In genomic region chr14:52552063-52552988, GRCh38 we compare ENCODE assay signal across 1 cellular context.
TF ChIP-seq lines count a peak whose summit lies in the region.

Gene GPR137C (plus strand): TSS chr14:52552836. CDS start chr14:52553148, 312 bp downstream.
Gene TXNDC16 (minus strand): TSS chr14:52552505. CDS start chr14:52543557, 8,948 bp downstream.

TF ChIP-seq in GM12878, 131 proteins besides CTCF, POLR2A, EP300 and RAD21 (continued from another document and continues in another):
- TF ChIP-seq ZBTB33 (IDR thresholded peaks at IDR 0.05): no peak
- TF ChIP-seq FOS (IDR thresholded peaks at IDR 0.05; ENCODE audit: borderline replicate concordance, extremely low read depth, insufficient read length): peak; percentile 81
- TF ChIP-seq NBN (IDR thresholded peaks at IDR 0.05): 0 out of 2 replicates have a peak, but pooled peaks have one; percentile 29
- peak; percentile 87 for TF ChIP-seq MEF2B (IDR thresholded peaks at IDR 0.05; ENCODE audit: partially characterized antibody, poor library complexity, severe bottlenecking)
- TF ChIP-seq BHLHE40 (IDR thresholded peaks at IDR 0.05; ENCODE audit: borderline replicate concordance in 1 of 2, low read depth in 2 of 2, low read length in 1 of 2): peak; percentile 82 to 88
- TF ChIP-seq E2F8 (IDR thresholded peaks at IDR 0.05; ENCODE audit: low read depth, partially characterized antibody): peak; percentile 71
- peak; percentile 48; the same call in 1 of the 2 replicates for TF ChIP-seq TAF1 (IDR thresholded peaks at IDR 0.05; ENCODE audit: borderline replicate concordance, low read depth, low read length)
- TF ChIP-seq SREBF2 (IDR thresholded peaks at IDR 0.05; ENCODE audit: low read length): no peak
- 0 out of 2 replicates have a peak, but pooled peaks have one; percentile 36 for TF ChIP-seq RELB (IDR thresholded peaks at IDR 0.05; ENCODE audit: low read depth)
- TF ChIP-seq IRF3 (IDR thresholded peaks at IDR 0.05): peak; percentile 89
- no peak for TF ChIP-seq CHD4 (IDR thresholded peaks at IDR 0.05)
- peak; percentile 71 for TF ChIP-seq NFYA (IDR thresholded peaks at IDR 0.05; ENCODE audit: borderline replicate concordance, low read depth, low read length)
- TF ChIP-seq POLR2AphosphoS5 (IDR thresholded peaks at IDR 0.05; ENCODE audit: low read length): peak; percentile 74
- 0 out of 2 replicates have a peak, but pooled peaks have one; percentile 39 for TF ChIP-seq CBX5 (IDR thresholded peaks at IDR 0.05; ENCODE audit: low read depth)
- peak; percentile 96; the same call in 1 of the 2 replicates for TF ChIP-seq SIN3A (IDR thresholded peaks at IDR 0.05; ENCODE audit: low read depth, low read length)
- no peak for TF ChIP-seq SMC3 (IDR thresholded peaks at IDR 0.05; ENCODE audit: borderline replicate concordance, low read length)
- TF ChIP-seq PAX5 (IDR thresholded peaks at IDR 0.05; ENCODE audit: borderline replicate concordance, low read depth, low read length): 0 out of 2 replicates have a peak, but pooled peaks have one; percentile 3
- TF ChIP-seq CHD2 (IDR thresholded peaks at IDR 0.05; ENCODE audit: borderline replicate concordance, low read depth, low read length): peak; percentile 94
- peak; percentile 87 for TF ChIP-seq E2F4 (IDR thresholded peaks at IDR 0.05; ENCODE audit: low read depth, low read length)
- peak; percentile 68; the same call in 1 of the 2 replicates for TF ChIP-seq ASH2L (IDR thresholded peaks at IDR 0.05; ENCODE audit: borderline replicate concordance, low read depth)
- TF ChIP-seq MAX (IDR thresholded peaks at IDR 0.05; ENCODE audit: low read depth, low read length): peak; percentile 78; the same call in 1 of the 2 replicates
- TF ChIP-seq ZNF687 (IDR thresholded peaks at IDR 0.05): no peak; the same call in 1 of the 2 replicates
- no peak for TF ChIP-seq SREBF1 (IDR thresholded peaks at IDR 0.05; ENCODE audit: low read length)
- peak; percentile 99 for TF ChIP-seq PKNOX1 (IDR thresholded peaks at IDR 0.05)
- TF ChIP-seq POLR2AphosphoS2 (IDR thresholded peaks at IDR 0.05; ENCODE audit: low read depth, low read length): peak; percentile 63; the same call in 1 of the 2 replicates
- no peak for TF ChIP-seq STAT1 (conservative IDR thresholded peaks at IDR 0.05)
- TF ChIP-seq NR2C1 (IDR thresholded peaks at IDR 0.05): no peak
- peak; percentile 96 for TF ChIP-seq HDGF (IDR thresholded peaks at IDR 0.05)
- TF ChIP-seq TCF12 (IDR thresholded peaks at IDR 0.05; ENCODE audit: low read depth, low read length): peak; percentile 26; the same call in 1 of the 2 replicates
- no peak for TF ChIP-seq YBX1 (IDR thresholded peaks at IDR 0.05)
- peak; percentile 48 for TF ChIP-seq USF2 (IDR thresholded peaks at IDR 0.05; ENCODE audit: borderline replicate concordance, low read depth, low read length)
- TF ChIP-seq KLF5 (IDR thresholded peaks at IDR 0.05; ENCODE audit: partially characterized antibody): peak; percentile 32
- no peak for TF ChIP-seq HSF1 (IDR thresholded peaks at IDR 0.05; ENCODE audit: low read depth, low read length)
- TF ChIP-seq EED (IDR thresholded peaks at IDR 0.05; ENCODE audit: low read depth): no peak
- TF ChIP-seq ZSCAN29 (IDR thresholded peaks at IDR 0.05): no peak
- TF ChIP-seq PBX3 (IDR thresholded peaks at IDR 0.05; ENCODE audit: insufficient replicate concordance, low read depth, low read length): peak; percentile 97
- peak; percentile 71 for TF ChIP-seq MXI1 (IDR thresholded peaks at IDR 0.05; ENCODE audit: low read depth, low read length)
- peak; percentile 69 for TF ChIP-seq CREM (IDR thresholded peaks at IDR 0.05; ENCODE audit: low read depth)
- TF ChIP-seq RAD51 (IDR thresholded peaks at IDR 0.05): peak; percentile 50; the same call in 1 of the 2 replicates
- peak; percentile 41 for TF ChIP-seq USF1 (IDR thresholded peaks at IDR 0.05; ENCODE audit: borderline replicate concordance, extremely low read length, insufficient read depth, low read depth, low read length)
